In the genomic region with DNA sequence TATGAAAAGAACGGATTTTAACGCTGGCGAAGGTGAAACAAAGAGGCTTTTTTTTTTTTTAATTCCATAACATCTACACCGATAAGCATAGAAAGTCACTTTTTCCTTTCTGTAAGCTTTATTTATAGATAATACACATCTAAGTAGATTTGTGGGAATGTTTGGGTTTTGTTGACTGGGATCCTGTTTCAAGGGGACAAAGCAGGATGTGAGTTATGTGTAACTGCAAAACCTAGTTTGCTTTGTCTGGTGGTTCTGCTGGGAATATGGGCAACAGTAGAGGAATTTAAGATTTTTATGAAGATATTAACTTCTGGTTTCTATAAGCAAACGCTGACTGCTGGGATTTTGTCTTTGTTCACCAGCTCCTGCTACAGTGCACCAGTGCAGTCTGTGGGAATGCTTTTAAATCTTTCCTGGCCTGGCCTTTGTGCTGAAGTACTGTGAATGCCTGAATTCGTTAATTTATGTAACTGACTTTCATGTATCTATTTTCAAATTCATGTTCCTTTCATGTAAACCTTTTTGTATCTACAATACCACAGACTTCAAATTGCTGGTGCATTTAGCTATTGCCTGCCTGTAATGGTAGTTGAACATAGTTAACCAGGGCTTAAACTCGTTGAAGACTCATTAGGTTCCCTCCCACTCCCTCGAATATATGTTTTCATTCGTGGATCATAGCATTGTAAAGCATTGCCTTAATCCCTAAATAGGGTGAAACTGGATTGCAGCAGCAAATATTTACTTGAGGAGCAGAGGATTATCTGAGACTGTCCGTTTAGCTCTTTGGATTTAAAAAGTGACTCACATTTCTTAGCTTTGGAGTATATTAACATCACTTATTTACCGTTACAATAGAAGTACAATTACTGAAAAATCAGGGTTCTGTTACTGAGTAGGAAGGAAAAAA, we compare ENCODE assay signal across 1 cellular context.
TF ChIP-seq lines count a peak whose summit lies in the region.

No MANE protein-coding gene starts in this region.

TF ChIP-seq in HEK293, 187 proteins besides CTCF, POLR2A, EP300 and RAD21 (continued from another document):
- TF ChIP-seq, protein P1, sequence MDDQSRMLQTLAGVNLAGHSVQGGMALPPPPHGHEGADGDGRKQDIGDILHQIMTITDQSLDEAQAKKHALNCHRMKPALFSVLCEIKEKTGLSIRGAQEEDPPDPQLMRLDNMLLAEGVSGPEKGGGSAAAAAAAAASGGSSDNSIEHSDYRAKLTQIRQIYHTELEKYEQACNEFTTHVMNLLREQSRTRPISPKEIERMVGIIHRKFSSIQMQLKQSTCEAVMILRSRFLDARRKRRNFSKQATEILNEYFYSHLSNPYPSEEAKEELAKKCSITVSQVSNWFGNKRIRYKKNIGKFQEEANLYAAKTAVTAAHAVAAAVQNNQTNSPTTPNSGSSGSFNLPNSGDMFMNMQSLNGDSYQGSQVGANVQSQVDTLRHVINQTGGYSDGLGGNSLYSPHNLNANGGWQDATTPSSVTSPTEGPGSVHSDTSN (CRISPR knock-in tag; IDR thresholded peaks at IDR 0.05), result no peak
- TF ChIP-seq ZEB2 (tag by site-specific recombination; IDR thresholded peaks at IDR 0.05), result no peak
- TF ChIP-seq, protein P2, sequence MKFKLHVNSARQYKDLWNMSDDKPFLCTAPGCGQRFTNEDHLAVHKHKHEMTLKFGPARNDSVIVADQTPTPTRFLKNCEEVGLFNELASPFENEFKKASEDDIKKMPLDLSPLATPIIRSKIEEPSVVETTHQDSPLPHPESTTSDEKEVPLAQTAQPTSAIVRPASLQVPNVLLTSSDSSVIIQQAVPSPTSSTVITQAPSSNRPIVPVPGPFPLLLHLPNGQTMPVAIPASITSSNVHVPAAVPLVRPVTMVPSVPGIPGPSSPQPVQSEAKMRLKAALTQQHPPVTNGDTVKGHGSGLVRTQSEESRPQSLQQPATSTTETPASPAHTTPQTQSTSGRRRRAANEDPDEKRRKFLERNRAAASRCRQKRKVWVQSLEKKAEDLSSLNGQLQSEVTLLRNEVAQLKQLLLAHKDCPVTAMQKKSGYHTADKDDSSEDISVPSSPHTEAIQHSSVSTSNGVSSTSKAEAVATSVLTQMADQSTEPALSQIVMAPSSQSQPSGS (tag by site-specific recombination; IDR thresholded peaks at IDR 0.05; ENCODE audit: low read depth), result no peak
- TF ChIP-seq, protein P3, sequence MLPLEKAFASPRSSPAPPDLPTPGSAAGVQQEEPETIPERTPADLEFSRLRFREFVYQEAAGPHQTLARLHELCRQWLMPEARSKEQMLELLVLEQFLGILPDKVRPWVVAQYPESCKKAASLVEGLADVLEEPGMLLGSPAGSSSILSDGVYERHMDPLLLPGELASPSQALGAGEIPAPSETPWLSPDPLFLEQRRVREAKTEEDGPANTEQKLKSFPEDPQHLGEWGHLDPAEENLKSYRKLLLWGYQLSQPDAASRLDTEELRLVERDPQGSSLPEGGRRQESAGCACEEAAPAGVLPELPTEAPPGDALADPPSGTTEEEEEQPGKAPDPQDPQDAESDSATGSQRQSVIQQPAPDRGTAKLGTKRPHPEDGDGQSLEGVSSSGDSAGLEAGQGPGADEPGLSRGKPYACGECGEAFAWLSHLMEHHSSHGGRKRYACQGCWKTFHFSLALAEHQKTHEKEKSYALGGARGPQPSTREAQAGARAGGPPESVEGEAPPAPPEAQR (tag by site-specific recombination; IDR thresholded peaks at IDR 0.05), result no peak
- no peak for TF ChIP-seq ZNF23 (tag by site-specific recombination; IDR thresholded peaks at IDR 0.05; ENCODE audit: borderline replicate concordance)
- TF ChIP-seq OVOL3 (tag by site-specific recombination; IDR thresholded peaks at IDR 0.05), result no peak
- TF ChIP-seq SP3 (tag by site-specific recombination; IDR thresholded peaks at IDR 0.05), result no peak
- no peak for TF ChIP-seq ZNF555 (tag by site-specific recombination; conservative IDR thresholded peaks at IDR 0.05)
- TF ChIP-seq ZFP41 (tag by site-specific recombination; IDR thresholded peaks at IDR 0.05; ENCODE audit: borderline replicate concordance), result no peak
- no peak for TF ChIP-seq ZNF423 (tag by site-specific recombination; IDR thresholded peaks at IDR 0.05)
- TF ChIP-seq, protein P4, sequence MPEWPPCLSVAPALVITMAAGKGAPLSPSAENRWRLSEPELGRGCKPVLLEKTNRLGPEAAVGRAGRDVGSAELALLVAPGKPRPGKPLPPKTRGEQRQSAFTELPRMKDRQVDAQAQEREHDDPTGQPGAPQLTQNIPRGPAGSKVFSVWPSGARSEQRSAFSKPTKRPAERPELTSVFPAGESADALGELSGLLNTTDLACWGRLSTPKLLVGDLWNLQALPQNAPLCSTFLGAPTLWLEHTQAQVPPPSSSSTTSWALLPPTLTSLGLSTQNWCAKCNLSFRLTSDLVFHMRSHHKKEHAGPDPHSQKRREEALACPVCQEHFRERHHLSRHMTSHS (tag by site-specific recombination; IDR thresholded peaks at IDR 0.05), result no peak
- TF ChIP-seq ZNF433 (tag by site-specific recombination; IDR thresholded peaks at IDR 0.05; ENCODE audit: low read depth), result no peak
- no peak for TF ChIP-seq ZNF747 (tag by site-specific recombination; IDR thresholded peaks at IDR 0.05)
- TF ChIP-seq ZNF211 (tag by site-specific recombination; IDR thresholded peaks at IDR 0.05; ENCODE audit: low read depth), result no peak
- TF ChIP-seq ZNF140 (tag by site-specific recombination; IDR thresholded peaks at IDR 0.05), result no peak
- TF ChIP-seq YY1 (tag by site-specific recombination; IDR thresholded peaks at IDR 0.05), result no peak
